ENCODE assay signal across 1 cellular context in the genomic region with DNA sequence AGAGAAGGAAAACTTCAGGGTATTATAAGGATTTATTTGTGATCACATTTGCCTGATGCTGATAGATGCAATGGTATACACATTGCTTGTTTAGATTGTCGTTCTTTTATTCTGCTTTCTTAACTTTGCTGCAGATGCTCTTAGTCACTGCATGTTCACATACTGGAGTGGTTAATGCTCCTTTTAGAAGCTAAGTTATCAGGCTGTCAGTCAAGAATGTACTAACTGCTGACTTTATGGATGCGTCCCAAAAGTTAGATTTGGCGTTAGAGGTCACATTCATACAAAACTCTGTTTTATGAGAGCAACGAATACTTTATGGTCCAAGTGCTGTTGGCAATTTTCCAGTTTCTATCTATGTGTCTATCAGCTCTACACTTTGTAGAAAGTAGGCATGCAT.
TF ChIP-seq lines count a peak whose summit lies in the region.

No MANE protein-coding gene starts in this region.

TF ChIP-seq in SK-N-SH, 30 proteins besides CTCF, POLR2A, EP300 and RAD21 (continued from another document):
- TF ChIP-seq, protein P1, sequence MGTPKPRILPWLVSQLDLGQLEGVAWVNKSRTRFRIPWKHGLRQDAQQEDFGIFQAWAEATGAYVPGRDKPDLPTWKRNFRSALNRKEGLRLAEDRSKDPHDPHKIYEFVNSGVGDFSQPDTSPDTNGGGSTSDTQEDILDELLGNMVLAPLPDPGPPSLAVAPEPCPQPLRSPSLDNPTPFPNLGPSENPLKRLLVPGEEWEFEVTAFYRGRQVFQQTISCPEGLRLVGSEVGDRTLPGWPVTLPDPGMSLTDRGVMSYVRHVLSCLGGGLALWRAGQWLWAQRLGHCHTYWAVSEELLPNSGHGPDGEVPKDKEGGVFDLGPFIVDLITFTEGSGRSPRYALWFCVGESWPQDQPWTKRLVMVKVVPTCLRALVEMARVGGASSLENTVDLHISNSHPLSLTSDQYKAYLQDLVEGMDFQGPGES (IDR thresholded peaks at IDR 0.05; ENCODE audit: low read depth, low read length), result no peak
- TF ChIP-seq GATA2 (CRISPR knock-in tag; IDR thresholded peaks at IDR 0.05) (no peak), RCOR1 (IDR thresholded peaks at IDR 0.05; ENCODE audit: low read length) (no peak), MXI1 (IDR thresholded peaks at IDR 0.05; ENCODE audit: low read depth, low read length) (no peak), NRF1 (IDR thresholded peaks at IDR 0.05; ENCODE audit: low read depth, low read length) (no peak), SIN3A (IDR thresholded peaks at IDR 0.05; ENCODE audit: borderline replicate concordance, low read depth, low read length) (no peak), ELF1 (IDR thresholded peaks at IDR 0.05) (no peak), GABPA (IDR thresholded peaks at IDR 0.05; ENCODE audit: low read depth) (no peak), FOSL2 (IDR thresholded peaks at IDR 0.05; ENCODE audit: borderline replicate concordance, low read depth) (no peak)
- TF ChIP-seq, protein P2, sequence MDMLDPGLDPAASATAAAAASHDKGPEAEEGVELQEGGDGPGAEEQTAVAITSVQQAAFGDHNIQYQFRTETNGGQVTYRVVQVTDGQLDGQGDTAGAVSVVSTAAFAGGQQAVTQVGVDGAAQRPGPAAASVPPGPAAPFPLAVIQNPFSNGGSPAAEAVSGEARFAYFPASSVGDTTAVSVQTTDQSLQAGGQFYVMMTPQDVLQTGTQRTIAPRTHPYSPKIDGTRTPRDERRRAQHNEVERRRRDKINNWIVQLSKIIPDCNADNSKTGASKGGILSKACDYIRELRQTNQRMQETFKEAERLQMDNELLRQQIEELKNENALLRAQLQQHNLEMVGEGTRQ (IDR thresholded peaks at IDR 0.05; ENCODE audit: borderline replicate concordance, low read depth, low read length), result no peak
